In the genomic region with DNA sequence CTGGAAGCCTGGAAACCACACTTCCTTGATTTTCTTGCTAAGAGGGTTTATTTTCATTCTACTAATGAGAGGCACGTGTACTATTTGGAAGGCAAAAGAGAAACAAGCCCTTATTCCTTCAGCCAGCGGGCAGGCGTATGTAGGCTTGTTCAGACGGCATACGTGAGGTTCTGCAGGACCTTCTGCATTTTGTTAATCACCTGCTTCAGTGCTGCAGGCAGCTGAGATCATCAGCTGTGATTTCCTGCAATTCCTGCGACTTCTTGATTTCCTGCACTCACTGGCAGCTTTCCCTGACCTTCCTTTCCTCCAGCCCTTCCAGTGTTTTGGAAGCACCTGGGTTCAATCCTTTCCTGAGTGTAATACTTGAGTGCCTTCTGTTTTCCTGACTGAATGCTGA, we compare ENCODE assay signal across 18 cellular contexts. TPM values are rescaled to one million over a fixed set of nuclear protein-coding genes. Genes with fewer than 3 reads are reported as not detected.
A peak's percentile ranks its signal among the peaks of the same experiment; 100 is the strongest.
DNase-seq lines count a peak whose midpoint lies in the region; ATAC-seq, FAIRE-seq and TF ChIP-seq lines count a peak whose summit lies in the region.
"Had no signal": no experiment of that assay in that cellular context is flagged by ENCODE, and none has a peak within 500 bp of the region (broad histone marks: within the 10 kb centered on the region; RNA-seq: fewer than 3 reads in every experiment).

No MANE protein-coding gene starts in this region.

- H3K27ac ChIP-seq in heart left ventricle (peak overlapping the region in 4 of 12 donors; percentile 3 to 58 (median 42)), right cardiac atrium (ENCODE audit: low read length) (no peak overlapping the region), spleen (peak overlapping the region in 7 of 8 donors; percentile 19 to 64 (median 54)), small intestine (ENCODE audit: low read depth in 1 of 2, low read length in 1 of 2) (no peak overlapping the region)
- H3K27ac ChIP-seq: Peyer's patch had no signal

- intact Hi-C loops in heart left ventricle (cut with DNase I), result no loop called here
- intact Hi-C loops in right cardiac atrium (cut with DNase I), result no loop called here
- intact Hi-C loops in spleen (cut with DNase I; ENCODE audit: low total_unique reads), result no loop called here

- TF ChIP-seq CTCF in heart left ventricle (IDR thresholded peaks at IDR 0.05) (no peak), spleen (IDR thresholded peaks at IDR 0.05 in 8 of 11, conservative IDR thresholded peaks at IDR 0.05 in 3 of 11) (no peak)

- H3K27me3 ChIP-seq in heart left ventricle (no peaks in the 10 kb centered on the region), right cardiac atrium (ENCODE audit: control insufficient read depth, insufficient read depth) (no peaks in the 10 kb centered on the region), spleen (replicated peaks in 1 of 7) (no peaks in the 10 kb centered on the region), small intestine (ENCODE audit: control insufficient read depth in 2 of 2, insufficient read depth in 2 of 2, low read length in 2 of 2) (no peaks in the 10 kb centered on the region)
- H3K27me3 ChIP-seq: Peyer's patch had no signal

- H3K9me3 ChIP-seq in heart left ventricle (no peaks in the 10 kb centered on the region), right cardiac atrium (ENCODE audit: control insufficient read depth, low read length) (no peaks in the 10 kb centered on the region), spleen (peaks cover 0 to 6% (median 0%) of the 10 kb centered on the region in 8 donors), small intestine (ENCODE audit: control insufficient read depth, low read depth) (no peaks in the 10 kb centered on the region)
- H3K9me3 ChIP-seq: Peyer's patch had no signal

- peaks cover 0 to 11% (median 0%) of the 10 kb centered on the region in 12 donors for H3K4me1 ChIP-seq in heart left ventricle
- no peaks in the 10 kb centered on the region for H3K4me1 ChIP-seq in right cardiac atrium (ENCODE audit: control insufficient read depth, insufficient read depth, low read length)
- no peaks in the 10 kb centered on the region for H3K4me1 ChIP-seq in spleen
- no peaks in the 10 kb centered on the region for H3K4me1 ChIP-seq in small intestine (ENCODE audit: control insufficient read depth in 2 of 2, insufficient read depth in 1 of 2, low read depth in 1 of 2, low read length in 1 of 2)
- H3K4me1 ChIP-seq: Peyer's patch had no signal

- peaks cover 0 to 13% (median 6%) of the 10 kb centered on the region in 9 donors for H3K36me3 ChIP-seq in heart left ventricle
- peaks cover 0 to 25% (median 2%) of the 10 kb centered on the region in 6 donors for H3K36me3 ChIP-seq in spleen
- peaks cover 0 to 2% of the 10 kb centered on the region in 2 donors for H3K36me3 ChIP-seq in small intestine (ENCODE audit: control insufficient read depth in 2 of 2, insufficient read depth in 2 of 2, low read length in 2 of 2)
- H3K36me3 ChIP-seq: Peyer's patch had no signal

- H3K4me3 ChIP-seq in heart left ventricle (no peak overlapping the region), right cardiac atrium (ENCODE audit: low read length) (no peak overlapping the region), spleen (no peak overlapping the region), small intestine (ENCODE audit: low read depth in 1 of 2, low read length in 2 of 2) (no peak overlapping the region)
- H3K4me3 ChIP-seq: Peyer's patch had no signal

- ATAC-seq in heart left ventricle (peak in 3 of 4 donors; percentile 41 to 92 (median 51)), right cardiac atrium (no peak), esophagus mucosa (peak; percentile 89), HG03432 (IDR thresholded peaks at IDR 0.05; ENCODE audit: unreplicated experiment) (no peak)

- 57 to 69% (median 62%) methylated on average over 6 of the region's 6 CpGs for WGBS in heart left ventricle, 4 donors
- 61% methylated on average over 6 of the region's 6 CpGs for WGBS in right cardiac atrium
- WGBS in spleen, 5 donors, result 62 to 80% (median 74%) methylated on average over 6 of the region's 6 CpGs
- WGBS in small intestine, 3 donors, result 67 to 89% (median 84%) methylated on average over 6 of the region's 6 CpGs

- FAIRE-seq in small intestine (lab: Jason Lieb, UNC), result no peak
- FAIRE-seq: H1 had no signal

- DNase-seq in heart left ventricle (peak in 1 of 5 donors; percentile 37), right cardiac atrium (no peak), glomerular endothelial cell (ENCODE audit: extremely low read depth, low read depth, low spot score) (peak; percentile 81), spleen (no peak), small intestine (no peak)
- no peak for DNase-seq in NK-92 treated with Interleukin-12 subunit alpha and Interleukin-12 subunit beta, amount 100 ng/mL, for 24 hours (lab: John Stamatoyannopoulos, UW)
- DNase-seq: 8988T, C1 segment of cervical spinal cord, HFFc6, MM.1S, NCI-H1930, NCI-H2171, NCI-H82, Peyer's patch, SHP77 treated with DMSO at 0.1 percent for 48 hours had no signal

- TF ChIP-seq POLR2A in heart left ventricle (IDR thresholded peaks at IDR 0.05) (no peak), spleen (IDR thresholded peaks at IDR 0.05) (no peak)

RNA-seq across cellular contexts. Expression of a gene that starts 43.4 kb away (rescaled TPM):
- total RNA-seq in heart left ventricle, result 10 to 100 TPM; 16.6 to 43.5 (median 31.7) TPM
- polyA plus RNA-seq in heart left ventricle, result 10 to 100 TPM in 1 of 2 donors, 1 to 10 TPM in 1; 9.7 to 33.8 TPM
- 10 to 100 TPM; 31.9 to 39.9 (median 36.5) TPM for total RNA-seq in right cardiac atrium
- 16.6 TPM for polyA plus RNA-seq in right cardiac atrium
- total RNA-seq in esophagus mucosa, result 21.3 TPM
- 22.5 and 24.5 TPM in 2 replicates for total RNA-seq in glomerular endothelial cell
- 10 to 100 TPM; 46.6 to 61.8 (median 48.3) TPM for total RNA-seq in spleen
- polyA plus RNA-seq in spleen, result 10 to 100 TPM; 14.0 to 25.4 (median 18.2) TPM
- polyA plus RNA-seq in small intestine, result 10 to 100 TPM; 16.2 to 19.6 (median 16.8) TPM

RNA-seq across cellular contexts. Expression of a gene that starts 54.7 kb away (rescaled TPM):
- total RNA-seq in heart left ventricle (10 to 100 TPM in 1 of 9 donors, 1 to 10 TPM in 8; 2.3 to 12.8 (median 4.6) TPM), right cardiac atrium (1 to 10 TPM; 4.5 to 7.4 (median 5.2) TPM), esophagus mucosa (2.4 TPM), glomerular endothelial cell (22.1 and 36.7 TPM in 2 replicates), spleen (10 to 100 TPM; 13.8 to 36.4 (median 29.5) TPM)
- polyA plus RNA-seq in heart left ventricle (1 to 10 TPM in 1 of 2 donors, under 1 TPM in 1; 0.76 to 1.4 TPM), right cardiac atrium (2.3 TPM), spleen (1 to 10 TPM in 2 of 3 donors, under 1 TPM in 1; 0.89 to 1.4 (median 1.1) TPM), small intestine (under 1 TPM in 2 of 3 donors, not detected in 1; 0.27 to 0.85 TPM)

Comparison
In these comparisons a context has a peak if more than half of its experiments do, and no peak if none do; other contexts are left out.
1. ATAC-seq: peak in heart left ventricle (3 of 4) and esophagus mucosa (single experiment); none in right cardiac atrium (0 of 2) and HG03432 (single experiment).
2. H3K27ac ChIP-seq: peak in spleen (7 of 8); none in right cardiac atrium (single experiment) and small intestine (0 of 2).